ENCODE assay signal across 8 cellular contexts in genomic region chr2:95402004-95402369, GRCh38. TPM values are rescaled to one million over a fixed set of nuclear protein-coding genes. Genes with fewer than 3 reads are reported as not detected.
A peak's percentile ranks its signal among the peaks of the same experiment; 100 is the strongest.
DNase-seq lines count a peak whose midpoint lies in the region; ATAC-seq, FAIRE-seq and TF ChIP-seq lines count a peak whose summit lies in the region.
"Not testable (repeated sequence)": the region's sequence is repeated elsewhere in the genome, so short reads cannot be mapped to it uniquely, and the experiment has no call there.

No MANE protein-coding gene starts in this region.

- H3K36me3 Mint-ChIP-seq in neural progenitor cell, result not testable (repeated sequence)

- H3K9me3 Mint-ChIP-seq in neural progenitor cell, result not testable (repeated sequence)

- not testable (repeated sequence) for H3K27me3 Mint-ChIP-seq in neural progenitor cell (ENCODE audit: insufficient read depth, low read depth)

- peak overlapping the region; percentile 96 for H3K9ac ChIP-seq in HCT116 (ENCODE audit: low read length)
- peak overlapping the region; percentile 59; the same call in 1 of the 2 replicates for H3K9ac ChIP-seq in HUES48 (ENCODE audit: low read depth, low read length)
- peak overlapping the region; percentile 70 for H3K9ac ChIP-seq in mammary epithelial cell (ENCODE audit: insufficient read depth, low read length)
- peak overlapping the region; percentile 90 for H3K9ac ChIP-seq in neural progenitor cell

- intact Hi-C loops in HCT116 (cut with micrococcal nuclease); upper lobe of right lung (cut with DNase I): not testable (repeated sequence)
- intact Hi-C loops in mammary epithelial cell (cut with micrococcal nuclease), result loop anchor here (1.0 to 5.0 kb wide), 3 partner anchors 57 to 325 kb away; no protein-coding TSS in a partner anchor

- not testable (repeated sequence) for H3K27me3 ChIP-seq in HCT116 (ENCODE audit: insufficient read depth, low read length); HUES48 (ENCODE audit: control insufficient read depth, insufficient read depth, low read length); mammary epithelial cell (ENCODE audit: insufficient read depth, low read length); right atrium auricular region; neural progenitor cell; upper lobe of right lung

- H4K20me1 ChIP-seq in HCT116 (ENCODE audit: insufficient read depth); mammary epithelial cell (ENCODE audit: insufficient read depth, low read length); neural progenitor cell (ENCODE audit: low read depth): not testable (repeated sequence)

- H2AFZ ChIP-seq in HCT116 (ENCODE audit: low read depth, low read length, poor library complexity, severe bottlenecking) (peak overlapping the region; percentile 41), mammary epithelial cell (ENCODE audit: low read depth, low read length) (peak overlapping the region; percentile 99), neural progenitor cell (replicated peaks) (peak overlapping the region; percentile 94)

- not testable (repeated sequence) for TF ChIP-seq RAD21 in HCT116 (IDR thresholded peaks at IDR 0.05; ENCODE audit: low read depth)

- ATAC-seq in HCT116 (peak; percentile 36), upper lobe of right lung (peak; percentile 56)

- H3K36me3 ChIP-seq in HCT116 (ENCODE audit: control insufficient read depth in 1 of 2, insufficient read depth in 2 of 2, low read length in 2 of 2); HUES48 (ENCODE audit: control insufficient read depth, insufficient read depth, low read length); mammary epithelial cell (ENCODE audit: insufficient read depth, low read length); right atrium auricular region; neural progenitor cell; upper lobe of right lung: not testable (repeated sequence)

- peaks cover 34% of the 10 kb centered on the region for H3K79me2 ChIP-seq in HCT116 (ENCODE audit: insufficient read depth, low read length)
- H3K79me2 ChIP-seq in mammary epithelial cell (ENCODE audit: insufficient read depth, low read length), result peaks cover 29% of the 10 kb centered on the region
- peaks cover 21% of the 10 kb centered on the region for H3K79me2 ChIP-seq in neural progenitor cell (ENCODE audit: low read depth)

- H3K9me2 ChIP-seq in HCT116 (ENCODE audit: insufficient read depth), result not testable (repeated sequence)

- H3K9me3 ChIP-seq in HCT116 (ENCODE audit: control insufficient read depth in 1 of 2, insufficient read depth in 1 of 2, low read depth in 1 of 2, low read length in 2 of 2); HUES48 (ENCODE audit: control insufficient read depth, insufficient read depth, low read length); mammary epithelial cell (replicated peaks; ENCODE audit: insufficient read depth, low read length); right atrium auricular region; neural progenitor cell (ENCODE audit: low read depth); upper lobe of right lung: not testable (repeated sequence)

- peak; percentile 33 for FAIRE-seq in GM12892 (lab: Jason Lieb, UNC)

- H3K4me1 ChIP-seq in HCT116 (ENCODE audit: control insufficient read depth in 1 of 2, insufficient read depth in 2 of 2, low read length in 2 of 2) (peaks cover 8 to 12% of the 10 kb centered on the region in 2 experiments), right atrium auricular region (peaks cover 0 to 19% of the 10 kb centered on the region in 2 donors), upper lobe of right lung (peaks cover 16% of the 10 kb centered on the region)
- H3K4me1 ChIP-seq in HUES48 (ENCODE audit: control insufficient read depth, insufficient read depth, low read length); mammary epithelial cell (ENCODE audit: insufficient read depth, low read length); neural progenitor cell: not testable (repeated sequence)

- H3K4me2 ChIP-seq in HCT116 (ENCODE audit: low read length) (peak overlapping the region; percentile 93), mammary epithelial cell (ENCODE audit: insufficient read depth, low read depth, low read length) (peak overlapping the region; percentile 83), neural progenitor cell (peak overlapping the region; percentile 89)

- not testable (repeated sequence) for DNase-seq in GM12892 (ENCODE audit: insufficient read length); HCT116 (ENCODE audit: low read depth, low spot score); right atrium auricular region (ENCODE audit: low spot score); neural progenitor cell (ENCODE audit: low spot score); upper lobe of right lung
- DNase-seq in SW480 (ENCODE audit: low spot score) (peak; percentile 34), mammary epithelial cell (peak; percentile 28)

- not testable (repeated sequence) for TF ChIP-seq POLR2A in GM12892 (IDR thresholded peaks at IDR 0.05; ENCODE audit: low read depth, low read length); HCT116 (IDR thresholded peaks at IDR 0.05; ENCODE audit: borderline replicate concordance, extremely low read depth, insufficient read depth, insufficient read length)

- BruUV-seq in HCT116 (replicated peaks; lab: Mats Ljungman, UMichigan) (TSS peak; percentile 78), mammary epithelial cell (replicated peaks; lab: Mats Ljungman, UMichigan) (TSS peak; percentile 52)

- H3K4me3 ChIP-seq in HCT116 (replicated peaks in 1 of 2; ENCODE audit: low read depth in 1 of 2, low read length in 2 of 2), result peak overlapping the region; percentile 97 to 100
- peak overlapping the region; percentile 88 for H3K4me3 ChIP-seq in HUES48 (ENCODE audit: low read depth, low read length)
- H3K4me3 ChIP-seq in mammary epithelial cell (replicated peaks in 1 of 3; ENCODE audit: insufficient read depth in 1 of 3, low read depth in 2 of 3, low read length in 3 of 3), result peak overlapping the region; percentile 93 to 99 (median 96)
- H3K4me3 ChIP-seq in right atrium auricular region, result peak overlapping the region; percentile 80 to 89
- peak overlapping the region; percentile 93 for H3K4me3 ChIP-seq in neural progenitor cell
- H3K4me3 ChIP-seq in upper lobe of right lung, result peak overlapping the region; percentile 95

- WGBS in mammary epithelial cell (ENCODE audit: low coverage, missing lambda C conversion rate), result 3% methylated on average over 9 of the region's 10 CpGs

- dilution Hi-C loops in mammary epithelial cell (cut with HindIII; ENCODE audit: low sequenced_read_pairs), result not testable (repeated sequence)

- not testable (repeated sequence) for TF ChIP-seq CTCF in HCT116 (IDR thresholded peaks at IDR 0.05 in 2 of 3, conservative IDR thresholded peaks at IDR 0.05 in 1 of 3; ENCODE audit: borderline replicate concordance in 1 of 3, insufficient read depth in 1 of 3, low read depth in 2 of 3, low read length in 2 of 3); mammary epithelial cell (conservative IDR thresholded peaks at IDR 0.05 in 1 of 2, IDR thresholded peaks at IDR 0.05 in 1 of 2; ENCODE audit: extremely low read depth in 1 of 2, insufficient read depth in 1 of 2, low read depth in 1 of 2, low read length in 2 of 2); right atrium auricular region (IDR thresholded peaks at IDR 0.05); neural progenitor cell (IDR thresholded peaks at IDR 0.05); upper lobe of right lung (IDR thresholded peaks at IDR 0.05)

- POLR2A ChIA-PET in HCT116 (lab: Charles Lee), result interaction anchor here (1.7 kb wide), 2 partner anchors 13 to 15 kb away, joined by 4 to 5 read pairs; no protein-coding TSS in a partner anchor

- CTCF ChIA-PET in HCT116 (lab: Charles Lee), result interaction anchor here (1.9 to 4.3 kb wide), 3 partner anchors 13 to 170 kb away, joined by 8 to 29 read pairs (median 8); no protein-coding TSS in a partner anchor
- CTCF ChIA-PET in mammary epithelial cell (lab: Charles Lee; ENCODE audit: low non-redundant PET), result interaction anchor here (0.6 kb wide), 1 partner anchor 16 kb away, joined by 5 read pairs; no protein-coding TSS in a partner anchor

- H3K27ac ChIP-seq in HCT116 (ENCODE audit: low read depth, low read length) (peak overlapping the region; percentile 47; the same call in 1 of the 2 replicates), mammary epithelial cell (ENCODE audit: insufficient read depth, low read depth, low read length) (peak overlapping the region; percentile 75), right atrium auricular region (peak overlapping the region; percentile 82 to 83), upper lobe of right lung (peak overlapping the region; percentile 90)
- not testable (repeated sequence) for H3K27ac ChIP-seq in HUES48 (ENCODE audit: low read depth, low read length); neural progenitor cell

- not testable (repeated sequence) for H3F3A ChIP-seq in neural progenitor cell (ENCODE audit: low read depth)

- in situ Hi-C loops in mammary epithelial cell (cut with MboI; ENCODE audit: low sequenced_read_pairs in 2 of 2), result not testable (repeated sequence)

- H3K4me1 Mint-ChIP-seq in neural progenitor cell, result peaks cover 21% of the 10 kb centered on the region

- H3K27ac Mint-ChIP-seq in neural progenitor cell, result peak overlapping the region; percentile 78

- H3K4me3 Mint-ChIP-seq in neural progenitor cell, result peak overlapping the region; percentile 97

- RAD21 ChIA-PET in HCT116 (lab: Charles Lee; ENCODE audit: low non-redundant PET in 1 of 2, low total read pairs in 2 of 2, uncharacterized antibody in 2 of 2, unreplicated experiment in 2 of 2), result interaction anchor here in 1 of 2 experiments (1.3 kb wide), 1 partner anchor 170 kb away, joined by 3 read pairs; no protein-coding TSS in a partner anchor

RNA-seq across cellular contexts. Expression of gene FAHD2A, which starts 0.5 kb away (rescaled TPM):
- 23.5 TPM for polyA plus RNA-seq in GM12892 (2012; ENCODE audit: missing spikeins)
- total RNA-seq in HCT116 (2021; ENCODE audit: unreplicated experiment) (25.4 TPM), mammary epithelial cell (10 to 100 TPM; 23.8 to 26.8 TPM), right atrium auricular region (10 to 100 TPM; 19.9 to 27.5 TPM), neural progenitor cell (ENCODE audit: low replicate concordance) (36.4 and 37.0 TPM in 2 replicates), upper lobe of right lung (22.8 TPM)
- polyA plus RNA-seq in HCT116 (2012), result 31.9 and 32.0 TPM in 2 replicates
- polyA plus RNA-seq in mammary epithelial cell, result 30.1 TPM
- 62.2 TPM for polyA minus RNA-seq in mammary epithelial cell

Comparison
In these comparisons a context has a peak if more than half of its experiments do, and no peak if none do; other contexts are left out.
1. H2AFZ ChIP-seq: peak in every context shown above with its lines; median percentile 99 in mammary epithelial cell; 94 in neural progenitor cell; 41 in HCT116.